Comparison of ENCODE assay signal across 26 cellular contexts in the genomic region with DNA sequence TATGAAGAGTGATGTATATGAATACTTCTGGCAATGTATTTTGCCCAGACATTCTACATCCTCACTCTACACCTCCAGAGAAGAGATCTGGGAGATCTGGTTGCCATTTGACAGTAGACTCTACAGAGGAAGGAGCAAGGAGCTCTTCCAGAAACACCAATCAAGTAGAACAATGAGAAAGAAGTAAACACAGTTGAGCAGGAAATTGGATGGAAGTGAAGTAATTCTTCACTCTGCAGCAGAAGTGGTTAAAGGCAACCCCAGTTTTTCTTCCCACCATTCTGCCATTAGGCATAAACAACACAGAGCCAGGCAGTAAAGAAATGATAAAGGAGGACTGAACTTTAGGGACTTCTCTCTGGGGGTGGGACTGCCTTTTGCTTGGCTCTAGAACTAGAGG. TPM values are rescaled to one million over a fixed set of nuclear protein-coding genes. Genes with fewer than 3 reads are reported as not detected.
"Had no signal": no experiment of that assay in that cellular context is flagged by ENCODE, and none has a peak within 500 bp of the region (broad histone marks: within the 10 kb centered on the region; RNA-seq: fewer than 3 reads in every experiment).

No MANE protein-coding gene starts in this region.

- H3K4me3 ChIP-seq: MG63, SJSA1 had no signal

- H3K27ac ChIP-seq: brain microvascular endothelial cell, SJSA1 had no signal

- ATAC-seq: activated T-cell treated with anti-CD3 and anti-CD28 coated beads, Interleukin-2, amount 50 U/mL, for 4 hours; SK-N-SH treated with all-trans-retinoic acid at 6 μM for 48 hours; T-helper 17 cell had no signal

- H3K4me1 ChIP-seq: SJSA1 had no signal

- H3K9me3 ChIP-seq: MG63, SJSA1 had no signal

- H3K27me3 ChIP-seq: brain microvascular endothelial cell, MG63, SJSA1 had no signal

- H3K36me3 ChIP-seq: brain microvascular endothelial cell, MG63, SJSA1 had no signal

- DNase-seq: activated CD4-positive, alpha-beta memory T cell treated with anti-CD3 and anti-CD28 coated beads for 36 hours; activated CD4-positive, alpha-beta T cell treated with anti-CD3 and anti-CD28 coated beads, Interleukin-2, amount 10 ng/mL, durations not matched to agents 7 days and 5 days; activated CD4-positive, CD25-positive, alpha-beta regulatory T cell; activated CD8-positive, alpha-beta memory T cell treated with anti-CD3 and anti-CD28 coated beads for 24 hours; activated gamma-delta T cell treated with Interleukin-2 at 50 U/mL for 16 hours; activated naive CD4-positive, alpha-beta T cell treated with anti-CD3 and anti-CD28 coated beads, Interleukin-2, amount 10 ng/mL, durations not matched to agents 7 days and 5 days; activated naive CD8-positive, alpha-beta T cell treated with anti-CD3 and anti-CD28 coated beads for 36 hours; activated T-cell treated with anti-CD3 and anti-CD28 coated beads, Interleukin-2, amount 50 U/mL, for 4 hours; brain microvascular endothelial cell; MG63; MV-4-11; NCI-H1092 treated with DMSO at 0.1 percent for 48 hours; NCI-H1417 treated with DMSO at 0.1 percent for 48 hours; NCI-H1694; NCI-H2029; NCI-H2107; NCI-H2171 treated with DMSO at 0.1 percent for 48 hours; NCI-H226; NCI-H510A; NCI-H526 treated with DMSO at 0.1 percent for 48 hours; NCI-H82; SHP77; T-helper 17 cell; T-helper 9 cell had no signal

RNA-seq across cellular contexts. Expression of gene PRICKLE1, which starts 48.5 kb away (rescaled TPM):
- total RNA-seq: activated CD4-positive, alpha-beta memory T cell treated with anti-CD3 and anti-CD28 coated beads for 36 hours; activated T-cell treated with anti-CD3 and anti-CD28 coated beads, Interleukin-2, amount 50 U/mL, for 4 hours had no signal
